In the genomic region with DNA sequence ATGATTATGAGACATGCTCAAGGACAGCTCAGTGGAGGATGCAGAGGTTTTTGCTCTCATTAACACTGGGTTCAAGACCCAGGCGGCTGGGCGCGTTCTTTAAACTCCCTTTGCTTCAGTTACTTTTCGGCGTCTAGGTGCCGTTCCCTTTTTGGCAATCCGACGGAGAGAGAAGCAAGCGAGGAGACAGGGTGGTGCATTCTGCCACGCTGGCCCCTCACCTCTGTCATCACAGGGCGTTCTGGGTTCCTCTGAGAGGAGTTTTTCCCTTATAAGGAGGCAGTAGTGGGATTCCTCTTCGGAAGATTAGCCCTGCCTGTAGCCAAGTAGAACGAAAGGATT, we compare ENCODE assay signal across 8 cellular contexts. TPM values are rescaled to one million over a fixed set of nuclear protein-coding genes. Genes with fewer than 3 reads are reported as not detected.
DNase-seq lines count a peak whose midpoint lies in the region; ATAC-seq, FAIRE-seq and TF ChIP-seq lines count a peak whose summit lies in the region.

No MANE protein-coding gene starts in this region.

- BruUV-seq in K562 (replicated peaks; lab: Mats Ljungman, UMichigan), result no TSS peak

- no peaks in the 10 kb centered on the region for H3K9me3 ChIP-seq in K562 (replicated peaks; ENCODE audit: control insufficient read depth, insufficient read depth, low read depth, low read length)
- H3K9me3 ChIP-seq in iPS-20b (ENCODE audit: insufficient read depth, low read depth, low read length), result no peaks in the 10 kb centered on the region

- ATAC-seq in GM18502 (IDR thresholded peaks at IDR 0.05; ENCODE audit: poor library complexity, unreplicated experiment) (peak; percentile 13), K562 (peak; percentile 12), GM21576 (IDR thresholded peaks at IDR 0.05; ENCODE audit: unreplicated experiment) (no peak)

- DNase-seq in M059J (ENCODE audit: low read depth), result peak; percentile 82
- peak; percentile 30 for DNase-seq in T-helper 22 cell (ENCODE audit: low read depth)
- peak in 2 of 4 experiments; percentile 12 to 63 for DNase-seq in K562 (ENCODE audit: extremely low read depth in 1 of 4, low spot score in 3 of 4)

- in situ Hi-C loops in K562 (cut with MboI), result loop anchor here (5.0 to 25.0 kb wide), 2 partner anchors 241 to 676 kb away; a partner anchor contains a TSS

- POLR2A ChIA-PET in K562 (lab: Yijun Ruan, JAX), result interaction anchor here (0.7 to 4.2 kb wide), 7 partner anchors 10 to 241 kb away, joined by 3 to 32 read pairs (median 6); a partner anchor contains a TSS

- CTCF ChIA-PET in K562 (lab: Yijun Ruan, JAX; ENCODE audit: low intra/inter-chr PET ratio), result interaction anchor here (0.7 to 2.3 kb wide), 3 partner anchors 9 to 243 kb away, joined by 4 to 11 read pairs (median 4); a partner anchor contains a TSS

- H3K4me3 ChIP-seq in K562 (peak overlapping the region; percentile 58), iPS-20b (ENCODE audit: low read length) (peak overlapping the region; percentile 83), skin epidermis (peak overlapping the region; percentile 40 to 75 (median 57))

- no peak for FAIRE-seq in K562 (lab: Jason Lieb, UNC)

- TF ChIP-seq POLR2A in K562 (conservative IDR thresholded peaks at IDR 0.05), result no peak

- no peaks in the 10 kb centered on the region for H3K36me3 ChIP-seq in K562 (ENCODE audit: control insufficient read depth, insufficient read depth, low read length)
- H3K36me3 ChIP-seq in iPS-20b (ENCODE audit: insufficient read depth, low read depth, low read length), result no peaks in the 10 kb centered on the region

- TF ChIP-seq EP300 in K562 (IDR thresholded peaks at IDR 0.05; ENCODE audit: low read length), result no peak

- H3K4me1 ChIP-seq in K562 (replicated peaks in 1 of 2; ENCODE audit: control insufficient read depth in 2 of 2, insufficient read depth in 2 of 2, low read length in 2 of 2) (peaks cover 3 to 29% of the 10 kb centered on the region in 2 experiments; a peak in 3 of 5 replicates), iPS-20b (ENCODE audit: insufficient read depth, low read length) (peaks cover 3% of the 10 kb centered on the region; the same call in 1 of the 2 replicates)

- WGBS in K562 (ENCODE audit: insufficient coverage, low coverage, missing lambda C conversion rate), result 2% methylated on average over 12 of the region's 13 CpGs

- H3K4me2 ChIP-seq in K562 (ENCODE audit: insufficient read depth, low read length), result peak overlapping the region; percentile 98

- H3K27me3 ChIP-seq in K562 (ENCODE audit: control insufficient read depth in 2 of 2, insufficient read depth in 2 of 2, low read length in 2 of 2) (no peaks in the 10 kb centered on the region), iPS-20b (ENCODE audit: insufficient read depth, low read length) (no peaks in the 10 kb centered on the region)

- intact Hi-C loops in K562 (cut with micrococcal nuclease), result loop anchor here (10.0 kb wide), 3 partner anchors 113 to 673 kb away; a partner anchor contains a TSS

- H2AFZ ChIP-seq in K562 (ENCODE audit: low read depth, low read length), result peak overlapping the region; percentile 98

- peak overlapping the region; percentile 88 to 97 for H3K9ac ChIP-seq in K562 (ENCODE audit: insufficient read depth in 1 of 2, low read depth in 2 of 2, low read length in 2 of 2)
- H3K9ac ChIP-seq in iPS-20b (ENCODE audit: low read depth, low read length), result peak overlapping the region; percentile 91

- no peaks in the 10 kb centered on the region for H3K9me1 ChIP-seq in K562 (ENCODE audit: control insufficient read depth, insufficient read depth, low read length)

- peak overlapping the region; percentile 88 for H3K27ac ChIP-seq in 22Rv1
- peak overlapping the region; percentile 98 for H3K27ac ChIP-seq in K562 (ENCODE audit: extremely low read depth, low read depth, low read length)
- peak overlapping the region; percentile 60 for H3K27ac ChIP-seq in iPS-20b (ENCODE audit: low read length)
- peak overlapping the region; percentile 69 to 99 (median 95) for H3K27ac ChIP-seq in skin epidermis

- H4K20me1 ChIP-seq in K562 (replicated peaks; ENCODE audit: control insufficient read depth, insufficient read depth, low read length), result no peaks in the 10 kb centered on the region

- TF ChIP-seq RAD21 in K562 (CRISPR knock-in tag; conservative IDR thresholded peaks at IDR 0.05 in 1 of 2, IDR thresholded peaks at IDR 0.05 in 1 of 2), result no peak

- no peak for TF ChIP-seq CTCF in 22Rv1 (IDR thresholded peaks at IDR 0.05)
- TF ChIP-seq CTCF in K562 (IDR thresholded peaks at IDR 0.05 in 2 of 3, conservative IDR thresholded peaks at IDR 0.05 in 1 of 3; ENCODE audit: insufficient read depth in 2 of 3, low read depth in 1 of 3, low read length in 3 of 3), result no peak

- peaks cover 3% of the 10 kb centered on the region; the same call in 1 of the 3 replicates for H3K79me2 ChIP-seq in K562 (ENCODE audit: control insufficient read depth, insufficient read depth, low read length)

TF ChIP-seq in K562, 482 proteins besides CTCF, POLR2A, EP300 and RAD21 (continues in another document):
- TF ChIP-seq RBM39 (optimal IDR thresholded peaks at IDR 0.05; ENCODE audit: low read depth, low read length) (no peak), KDM5B (IDR thresholded peaks at IDR 0.05; ENCODE audit: insufficient replicate concordance, low read depth, low read length) (peak; percentile 62), ZKSCAN1 (IDR thresholded peaks at IDR 0.05; ENCODE audit: low read depth, low read length) (no peak), POU5F1 (IDR thresholded peaks at IDR 0.05; ENCODE audit: borderline replicate concordance, low read depth, low read length, partially characterized antibody) (no peak)
- TF ChIP-seq, protein P1, sequence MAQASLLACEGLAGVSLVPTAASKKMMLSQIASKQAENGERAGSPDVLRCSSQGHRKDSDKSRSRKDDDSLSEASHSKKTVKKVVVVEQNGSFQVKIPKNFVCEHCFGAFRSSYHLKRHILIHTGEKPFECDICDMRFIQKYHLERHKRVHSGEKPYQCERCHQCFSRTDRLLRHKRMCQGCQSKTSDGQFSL (CRISPR knock-in tag; IDR thresholded peaks at IDR 0.05), result no peak
- TF ChIP-seq, protein P1 (tag; IDR thresholded peaks at IDR 0.05), result no peak
- TF ChIP-seq, protein P2, sequence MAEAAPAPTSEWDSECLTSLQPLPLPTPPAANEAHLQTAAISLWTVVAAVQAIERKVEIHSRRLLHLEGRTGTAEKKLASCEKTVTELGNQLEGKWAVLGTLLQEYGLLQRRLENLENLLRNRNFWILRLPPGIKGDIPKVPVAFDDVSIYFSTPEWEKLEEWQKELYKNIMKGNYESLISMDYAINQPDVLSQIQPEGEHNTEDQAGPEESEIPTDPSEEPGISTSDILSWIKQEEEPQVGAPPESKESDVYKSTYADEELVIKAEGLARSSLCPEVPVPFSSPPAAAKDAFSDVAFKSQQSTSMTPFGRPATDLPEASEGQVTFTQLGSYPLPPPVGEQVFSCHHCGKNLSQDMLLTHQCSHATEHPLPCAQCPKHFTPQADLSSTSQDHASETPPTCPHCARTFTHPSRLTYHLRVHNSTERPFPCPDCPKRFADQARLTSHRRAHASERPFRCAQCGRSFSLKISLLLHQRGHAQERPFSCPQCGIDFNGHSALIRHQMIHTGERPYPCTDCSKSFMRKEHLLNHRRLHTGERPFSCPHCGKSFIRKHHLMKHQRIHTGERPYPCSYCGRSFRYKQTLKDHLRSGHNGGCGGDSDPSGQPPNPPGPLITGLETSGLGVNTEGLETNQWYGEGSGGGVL (CRISPR knock-in tag; IDR thresholded peaks at IDR 0.05), result no peak

RNA-seq across cellular contexts. Expression of a gene that starts 9.0 kb away (rescaled TPM):
- 27.3 and 30.6 TPM in 2 replicates for total RNA-seq in M059J (2014; rRNA removed; shearing (Covaris generic))
- total RNA-seq in K562 (2011; cell fraction: chromatin; rRNA removed; ENCODE audit: low replicate concordance), result 151 and 436 TPM in 2 replicates
- total RNA-seq in K562 (2011; cell fraction: nucleolus; rRNA removed), result 66.5 and 78.6 TPM in 2 replicates
- 121 and 142 TPM in 2 replicates for total RNA-seq in K562 (2011; cell fraction: nucleoplasm; rRNA removed)
- total RNA-seq in K562 (2014; rRNA removed), result 58.6 and 59.6 TPM in 2 replicates
- total RNA-seq in K562 (2014; rRNA removed; fragmentation: Illumina TruSeq; extraction: Trizol), result 82.4 and 89.9 TPM in 2 replicates
- total RNA-seq in K562 (2015; rRNA removed; fragmentation: Illumina TruSeq; extraction: Trizol), result 94.4 and 104 TPM in 2 replicates
- 60.6 and 61.0 TPM in 2 replicates for total RNA-seq in K562 (2021)
- polyA plus RNA-seq in K562 (2011; rRNA removed), result 50.5 and 59.2 TPM in 2 replicates
- polyA plus RNA-seq in K562 (2011; cell fraction: cytosol; rRNA removed), result 4.7 and 12.4 TPM in 2 replicates
- 55.0 and 74.9 TPM in 2 replicates for polyA plus RNA-seq in K562 (2011; cell fraction: nucleus; rRNA removed)
- polyA plus RNA-seq in K562 (2012), result 29.6 and 43.1 TPM in 2 replicates
- 65.1 and 89.1 TPM in 2 replicates for polyA plus RNA-seq in K562 (2014; fragmentation: Illumina TruSeq; extraction: Trizol)
- polyA plus RNA-seq in K562 (2014; fragmentation: Nextera tagmentation; extraction: Ambion mirVana), result 10 to 100 TPM; 38.8 to 73.2 TPM
- 55.9 and 60.0 TPM in 2 replicates for polyA plus RNA-seq in K562 (2014; rRNA removed)
- polyA minus RNA-seq in K562 (2011; rRNA and poly(A)+ RNA removed), result 140 and 166 TPM in 2 replicates
- polyA minus RNA-seq in K562 (2011; cell fraction: cytosol; rRNA and poly(A)+ RNA removed), result 26.8 and 51.8 TPM in 2 replicates
- 80.1 and 150 TPM in 2 replicates for polyA minus RNA-seq in K562 (2011; cell fraction: nucleus; rRNA and poly(A)+ RNA removed)

RNA-seq across cellular contexts. Expression of a gene that starts 31.3 kb away (rescaled TPM):
- 58.1 and 66.9 TPM in 2 replicates for total RNA-seq in M059J (2014; rRNA removed; shearing (Covaris generic))
- 12.1 and 12.2 TPM in 2 replicates for total RNA-seq in K562 (2011; cell fraction: chromatin; rRNA removed; ENCODE audit: low replicate concordance)
- 9.1 and 10.3 TPM in 2 replicates for total RNA-seq in K562 (2011; cell fraction: nucleolus; rRNA removed)
- 11.2 and 16.2 TPM in 2 replicates for total RNA-seq in K562 (2011; cell fraction: nucleoplasm; rRNA removed)
- total RNA-seq in K562 (2014; rRNA removed), result 24.9 and 29.9 TPM in 2 replicates
- total RNA-seq in K562 (2014; rRNA removed; fragmentation: Illumina TruSeq; extraction: Trizol), result 18.5 and 19.2 TPM in 2 replicates
- 22.8 and 23.3 TPM in 2 replicates for total RNA-seq in K562 (2015; rRNA removed; fragmentation: Illumina TruSeq; extraction: Trizol)
- 33.6 and 35.2 TPM in 2 replicates for total RNA-seq in K562 (2021)
- polyA plus RNA-seq in K562 (2011; rRNA removed), result 14.2 and 16.3 TPM in 2 replicates
- 9.6 and 14.5 TPM in 2 replicates for polyA plus RNA-seq in K562 (2011; cell fraction: cytosol; rRNA removed)
- 11.4 and 14.0 TPM in 2 replicates for polyA plus RNA-seq in K562 (2011; cell fraction: nucleus; rRNA removed)
- 28.6 and 33.5 TPM in 2 replicates for polyA plus RNA-seq in K562 (2012)
- 25.7 and 28.8 TPM in 2 replicates for polyA plus RNA-seq in K562 (2014; fragmentation: Illumina TruSeq; extraction: Trizol)
- polyA plus RNA-seq in K562 (2014; fragmentation: Nextera tagmentation; extraction: Ambion mirVana), result 10 to 100 TPM; 15.3 to 32.5 TPM
- 23.6 and 27.1 TPM in 2 replicates for polyA plus RNA-seq in K562 (2014; rRNA removed)
- polyA minus RNA-seq in K562 (2011; rRNA and poly(A)+ RNA removed), result 17.7 and 17.9 TPM in 2 replicates
- 11.6 and 12.2 TPM in 2 replicates for polyA minus RNA-seq in K562 (2011; cell fraction: cytosol; rRNA and poly(A)+ RNA removed)
- 9.0 and 14.4 TPM in 2 replicates for polyA minus RNA-seq in K562 (2011; cell fraction: nucleus; rRNA and poly(A)+ RNA removed)
